In the genomic region with DNA sequence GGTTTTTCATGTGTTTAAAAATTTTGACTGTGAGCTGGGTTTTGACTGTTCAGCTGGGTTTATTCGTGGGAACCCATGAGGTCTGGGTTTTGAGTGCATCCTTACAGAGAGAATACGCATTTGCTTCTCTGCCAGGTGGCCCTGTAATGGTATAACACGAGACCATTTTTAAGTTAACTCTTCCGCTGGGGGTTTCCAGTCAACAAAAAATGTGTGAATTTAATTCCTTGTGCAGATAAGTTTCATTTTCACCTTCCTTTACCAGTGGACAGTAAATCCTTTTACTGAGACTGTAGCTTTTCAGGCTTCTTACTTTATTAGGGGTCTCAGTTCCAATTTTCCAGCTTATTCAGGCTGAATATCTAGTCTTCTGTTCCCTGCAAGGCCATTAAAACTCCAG, we compare ENCODE assay signal across 15 cellular contexts.
DNase-seq lines count a peak whose midpoint lies in the region; ATAC-seq and TF ChIP-seq lines count a peak whose summit lies in the region.
"Had no signal": no experiment of that assay in that cellular context is flagged by ENCODE, and none has a peak within 500 bp of the region (broad histone marks: within the 10 kb centered on the region; RNA-seq: fewer than 3 reads in every experiment).

No MANE protein-coding gene starts in this region.

- no peaks in the 10 kb centered on the region for H3K36me3 ChIP-seq in BE2C

- no peaks in the 10 kb centered on the region for H3K27me3 ChIP-seq in BE2C

- intact Hi-C loops in MCF 10A (cut with micrococcal nuclease): no loop called here

- peaks cover 34% of the 10 kb centered on the region for H3K4me1 ChIP-seq in BE2C

- H3K9me3 Mint-ChIP-seq in activated T-cell treated with anti-CD3 and anti-CD28 coated beads, Interleukin-2, amount 50 U/mL, for 72 hours: no peaks in the 10 kb centered on the region
- H3K9me3 Mint-ChIP-seq in activated T-cell treated with anti-CD3 and anti-CD28 coated beads, Interleukin-2, amount 50 U/mL, for 24 hours: no peaks in the 10 kb centered on the region
- H3K9me3 Mint-ChIP-seq in progenitor cell of endocrine pancreas (ENCODE audit: low read depth): no peaks in the 10 kb centered on the region
- no peaks in the 10 kb centered on the region for H3K9me3 Mint-ChIP-seq in MCF 10A (ENCODE audit: unreplicated experiment)
- H3K9me3 Mint-ChIP-seq: nephron progenitor cell, type B pancreatic cell had no signal

- TF ChIP-seq CTCF in progenitor cell of endocrine pancreas (IDR thresholded peaks at IDR 0.05; ENCODE audit: unreplicated experiment) (no peak), BE2C (IDR thresholded peaks at IDR 0.05; ENCODE audit: low read depth, low read length) (no peak), MCF 10A (IDR thresholded peaks at IDR 0.05; ENCODE audit: unreplicated experiment) (no peak)

- no peaks in the 10 kb centered on the region for H3K9me3 ChIP-seq in BE2C

- POLR2A ChIA-PET in MCF 10A (lab: Yijun Ruan, JAX): no interaction called here

- no peak for ATAC-seq in activated T-cell treated with anti-CD3 and anti-CD28 coated beads, Interleukin-2, amount 50 U/mL, for 72 hours (replicated peaks in 1 of 2)
- peak; percentile 69 for ATAC-seq in GM21529 (IDR thresholded peaks at IDR 0.05; ENCODE audit: unreplicated experiment)
- ATAC-seq in HG03521 (IDR thresholded peaks at IDR 0.05; ENCODE audit: unreplicated experiment): peak; percentile 68
- ATAC-seq: activated CD8-positive, alpha-beta memory T cell treated with anti-CD3 and anti-CD28 coated beads, Interleukin-2, amount 10 ng/mL, durations not matched to agents 7 days and 5 days; Right ventricle myocardium inferior had no signal

- DNase-seq in activated T-cell treated with anti-CD3 and anti-CD28 coated beads, Interleukin-2, amount 50 U/mL, for 72 hours: no peak
- no peak for DNase-seq in activated T-cell treated with anti-CD3 and anti-CD28 coated beads, Interleukin-2, amount 50 U/mL, for 24 hours
- DNase-seq in progenitor cell of endocrine pancreas (ENCODE audit: low spot score, unreplicated experiment): no peak
- no peak for DNase-seq in BE2C
- DNase-seq in MCF 10A (ENCODE audit: unreplicated experiment): no peak
- no peak for DNase-seq in iPS-NIHi11 (ENCODE audit: low spot score)
- DNase-seq: activated CD8-positive, alpha-beta memory T cell treated with anti-CD3 and anti-CD28 coated beads, Interleukin-2, amount 10 ng/mL, durations not matched to agents 7 days and 5 days; KBM-7; kidney; NCI-H446; nephron progenitor cell had no signal

- peaks cover 6% of the 10 kb centered on the region for H3K27me3 Mint-ChIP-seq in activated T-cell treated with anti-CD3 and anti-CD28 coated beads, Interleukin-2, amount 50 U/mL, for 72 hours (ENCODE audit: low read depth)
- H3K27me3 Mint-ChIP-seq in activated T-cell treated with anti-CD3 and anti-CD28 coated beads, Interleukin-2, amount 50 U/mL, for 24 hours: peaks cover 7% of the 10 kb centered on the region
- H3K27me3 Mint-ChIP-seq in progenitor cell of endocrine pancreas: no peaks in the 10 kb centered on the region
- H3K27me3 Mint-ChIP-seq in MCF 10A (ENCODE audit: insufficient read depth, unreplicated experiment): peaks cover 11% of the 10 kb centered on the region
- H3K27me3 Mint-ChIP-seq: type B pancreatic cell had no signal

- H3K4me3 ChIP-seq in BE2C (ENCODE audit: low read depth, low read length): no peak overlapping the region

- no peak overlapping the region for H3K4me3 Mint-ChIP-seq in activated T-cell treated with anti-CD3 and anti-CD28 coated beads, Interleukin-2, amount 50 U/mL, for 72 hours
- no peak overlapping the region for H3K4me3 Mint-ChIP-seq in activated T-cell treated with anti-CD3 and anti-CD28 coated beads, Interleukin-2, amount 50 U/mL, for 24 hours
- H3K4me3 Mint-ChIP-seq in progenitor cell of endocrine pancreas (ENCODE audit: low read depth): no peak overlapping the region
- H3K4me3 Mint-ChIP-seq in MCF 10A (ENCODE audit: unreplicated experiment): no peak overlapping the region
- H3K4me3 Mint-ChIP-seq: activated CD8-positive, alpha-beta memory T cell treated with anti-CD3 and anti-CD28 coated beads, Interleukin-2, amount 10 ng/mL, durations not matched to agents 7 days and 5 days; nephron progenitor cell; type B pancreatic cell had no signal

- peaks cover 6% of the 10 kb centered on the region for H3K4me1 Mint-ChIP-seq in activated T-cell treated with anti-CD3 and anti-CD28 coated beads, Interleukin-2, amount 50 U/mL, for 72 hours (ENCODE audit: low read depth)
- H3K4me1 Mint-ChIP-seq in activated T-cell treated with anti-CD3 and anti-CD28 coated beads, Interleukin-2, amount 50 U/mL, for 24 hours (ENCODE audit: low read depth): peaks cover 7% of the 10 kb centered on the region
- H3K4me1 Mint-ChIP-seq in progenitor cell of endocrine pancreas (ENCODE audit: low read depth) (peaks cover 47% of the 10 kb centered on the region), MCF 10A (ENCODE audit: insufficient read depth, unreplicated experiment) (no peaks in the 10 kb centered on the region)

- no TSS peak for BruUV-seq in MCF 10A (replicated peaks; lab: Mats Ljungman, UMichigan)

- no peaks in the 10 kb centered on the region for H3K36me3 Mint-ChIP-seq in activated T-cell treated with anti-CD3 and anti-CD28 coated beads, Interleukin-2, amount 50 U/mL, for 72 hours (ENCODE audit: insufficient read depth in 2 of 2)
- H3K36me3 Mint-ChIP-seq in activated T-cell treated with anti-CD3 and anti-CD28 coated beads, Interleukin-2, amount 50 U/mL, for 24 hours (ENCODE audit: low read depth): no peaks in the 10 kb centered on the region
- no peaks in the 10 kb centered on the region for H3K36me3 Mint-ChIP-seq in progenitor cell of endocrine pancreas (ENCODE audit: insufficient read depth)
- no peaks in the 10 kb centered on the region for H3K36me3 Mint-ChIP-seq in MCF 10A (ENCODE audit: insufficient read depth, unreplicated experiment)
- H3K36me3 Mint-ChIP-seq: activated CD8-positive, alpha-beta memory T cell treated with anti-CD3 and anti-CD28 coated beads, Interleukin-2, amount 10 ng/mL, durations not matched to agents 7 days and 5 days; type B pancreatic cell had no signal

- CTCF ChIA-PET in MCF 10A (lab: Yijun Ruan, JAX): interaction anchor here (0.6 kb wide), 1 partner anchor 44 kb away, joined by 4 read pairs; no protein-coding TSS in a partner anchor

- H3K27ac Mint-ChIP-seq in activated T-cell treated with anti-CD3 and anti-CD28 coated beads, Interleukin-2, amount 50 U/mL, for 72 hours: peak overlapping the region; percentile 29
- no peak overlapping the region for H3K27ac Mint-ChIP-seq in activated T-cell treated with anti-CD3 and anti-CD28 coated beads, Interleukin-2, amount 50 U/mL, for 24 hours
- H3K27ac Mint-ChIP-seq in progenitor cell of endocrine pancreas (peak overlapping the region; percentile 97), MCF 10A (ENCODE audit: low read depth, unreplicated experiment) (no peak overlapping the region)
- H3K27ac Mint-ChIP-seq: activated CD8-positive, alpha-beta memory T cell treated with anti-CD3 and anti-CD28 coated beads, Interleukin-2, amount 10 ng/mL, durations not matched to agents 7 days and 5 days; nephron progenitor cell; type B pancreatic cell had no signal

Comparison
In these comparisons a context has a peak if more than half of its experiments do, and no peak if none do; other contexts are left out.
1. H3K27ac Mint-ChIP-seq: peak in activated T-cell treated with anti-CD3 and anti-CD28 coated beads, Interleukin-2, amount 50 U/mL, for 72 hours (single experiment) and progenitor cell of endocrine pancreas (single experiment); none in activated T-cell treated with anti-CD3 and anti-CD28 coated beads, Interleukin-2, amount 50 U/mL, for 24 hours (single experiment) and MCF 10A (single experiment).
2. ATAC-seq: peak in GM21529 (single experiment) and HG03521 (single experiment); none in activated T-cell treated with anti-CD3 and anti-CD28 coated beads, Interleukin-2, amount 50 U/mL, for 72 hours (0 of 2).